1 cellular context compared by ENCODE assay signal in genomic region chr10:50544857-50545429, GRCh38.
TF ChIP-seq lines count a peak whose summit lies in the region.

No MANE protein-coding gene starts in this region.

TF ChIP-seq in K562, 482 proteins besides CTCF, POLR2A, EP300 and RAD21 (continued from another document and continues in another):
- TF ChIP-seq AFF1 (IDR thresholded peaks at IDR 0.05; ENCODE audit: low read depth in 1 of 2, partially characterized antibody in 2 of 2) (peak in 1 of 2 experiments; percentile 38), KLF13 (tag; IDR thresholded peaks at IDR 0.05; ENCODE audit: borderline replicate concordance, low read depth) (no peak), POLR2AphosphoS5 (IDR thresholded peaks at IDR 0.05; ENCODE audit: control insufficient read depth, insufficient read depth, low read depth, low read length) (no peak), BRF1 (IDR thresholded peaks at IDR 0.05; ENCODE audit: borderline replicate concordance, extremely low read depth, insufficient read length) (no peak), ERF (CRISPR knock-in tag; IDR thresholded peaks at IDR 0.05) (no peak), THRB (CRISPR knock-in tag; conservative IDR thresholded peaks at IDR 0.05) (no peak), L3MBTL2 (IDR thresholded peaks at IDR 0.05) (peak; percentile 92), HEY1 (CRISPR knock-in tag; IDR thresholded peaks at IDR 0.05; ENCODE audit: borderline replicate concordance) (no peak), DPF2 (IDR thresholded peaks at IDR 0.05) (peak; percentile 57), PREB (CRISPR knock-in tag; IDR thresholded peaks at IDR 0.05) (0 out of 2 replicates have a peak, but pooled peaks have one; percentile 26), CREB3L1 (IDR thresholded peaks at IDR 0.05; ENCODE audit: borderline replicate concordance, low read depth) (peak; percentile 43; the same call in 1 of the 2 replicates), MYC (IDR thresholded peaks at IDR 0.05; ENCODE audit: low read depth, low read length) (peak; percentile 76), MYC (CRISPR knock-in tag; IDR thresholded peaks at IDR 0.05; ENCODE audit: borderline replicate concordance, low read depth) (no peak), ZNF592 (IDR thresholded peaks at IDR 0.05) (peak; percentile 99), NUFIP1 (IDR thresholded peaks at IDR 0.05; ENCODE audit: partially characterized antibody) (no peak), HDAC1 (IDR thresholded peaks at IDR 0.05) (peak in 1 of 2 experiments; percentile 52; a peak in 2 of 4 replicates), RBBP5 (IDR thresholded peaks at IDR 0.05; ENCODE audit: borderline replicate concordance, insufficient read depth, low read length, poor library complexity, severe bottlenecking) (peak; percentile 23), RBFOX2 (IDR thresholded peaks at IDR 0.05; ENCODE audit: low read depth, low read length) (0 out of 2 replicates have a peak, but pooled peaks have one; percentile 30), STAG1 (CRISPR knock-in tag; IDR thresholded peaks at IDR 0.05; ENCODE audit: borderline replicate concordance) (no peak), PHB (CRISPR knock-in tag; IDR thresholded peaks at IDR 0.05) (no peak), IRF9 (tag; IDR thresholded peaks at IDR 0.05) (0 out of 2 replicates have a peak, but pooled peaks have one; percentile 32), ATF3 (IDR thresholded peaks at IDR 0.05) (0 out of 2 replicates have a peak, but pooled peaks have one; percentile 17), ATF3 (CRISPR knock-in tag; conservative IDR thresholded peaks at IDR 0.05) (no peak), PHB2 (IDR thresholded peaks at IDR 0.05; ENCODE audit: low read depth) (no peak), GABPA (tag; conservative IDR thresholded peaks at IDR 0.05; ENCODE audit: low read depth) (0 out of 2 replicates have a peak, but pooled peaks have one; percentile 34), ZSCAN32 (CRISPR knock-in tag; IDR thresholded peaks at IDR 0.05) (no peak), PHF20 (IDR thresholded peaks at IDR 0.05; ENCODE audit: partially characterized antibody) (no peak), ZNF830 (CRISPR knock-in tag; IDR thresholded peaks at IDR 0.05) (no peak), CBX2 (IDR thresholded peaks at IDR 0.05; ENCODE audit: insufficient read depth, low read length, poor library complexity, severe bottlenecking) (no peak), MCM2 (IDR thresholded peaks at IDR 0.05; ENCODE audit: low read depth) (no peak), NFE2 (IDR thresholded peaks at IDR 0.05; ENCODE audit: low read depth) (peak; percentile 87), CREB3 (tag; conservative IDR thresholded peaks at IDR 0.05; ENCODE audit: low read depth) (peak; percentile 74; the same call in 1 of the 2 replicates), PRDM10 (IDR thresholded peaks at IDR 0.05; ENCODE audit: partially characterized antibody) (peak; percentile 92), EWSR1 (IDR thresholded peaks at IDR 0.05; ENCODE audit: borderline replicate concordance, low read depth, partially characterized antibody) (no peak)
